In genomic region chr22:27514612-27515011, GRCh38 we compare ENCODE assay signal across 15 cellular contexts.
A peak's percentile ranks its signal among the peaks of the same experiment; 100 is the strongest.
DNase-seq lines count a peak whose midpoint lies in the region; ATAC-seq and TF ChIP-seq lines count a peak whose summit lies in the region.
"Had no signal": no experiment of that assay in that cellular context is flagged by ENCODE, and none has a peak within 500 bp of the region (broad histone marks: within the 10 kb centered on the region; RNA-seq: fewer than 3 reads in every experiment).

No MANE protein-coding gene starts in this region.

- no peak overlapping the region for H4K8ac ChIP-seq in H9 (replicated peaks; ENCODE audit: insufficient read length, low read depth, low read length)

- no peaks in the 10 kb centered on the region for H3K36me3 ChIP-seq in HEK293 (ENCODE audit: control insufficient read depth in 2 of 2, insufficient read depth in 1 of 2, low read length in 2 of 2)
- no peaks in the 10 kb centered on the region for H3K36me3 ChIP-seq in esophagus muscularis mucosa
- H3K36me3 ChIP-seq in stomach smooth muscle (ENCODE audit: control insufficient read depth in 2 of 2, insufficient read depth in 2 of 2, low read length in 2 of 2): no peaks in the 10 kb centered on the region
- H3K36me3 ChIP-seq in H7 (replicated peaks; ENCODE audit: control insufficient read depth, insufficient read depth, low read length): no peaks in the 10 kb centered on the region
- H3K36me3 ChIP-seq: BLaER1 treated with 17β-estradiol and CSF1 and Interleukin-3, amounts not matched to agents 10 nM and 100 nM had no signal

- intact Hi-C loops in esophagus muscularis mucosa (cut with DNase I) (no loop called here), right cardiac atrium (cut with DNase I) (no loop called here)

- H3K27me3 ChIP-seq in esophagus muscularis mucosa (no peaks in the 10 kb centered on the region), right cardiac atrium (ENCODE audit: control insufficient read depth, insufficient read depth) (no peaks in the 10 kb centered on the region), stomach smooth muscle (ENCODE audit: control insufficient read depth in 1 of 2, insufficient read depth in 2 of 2, low read length in 2 of 2) (no peaks in the 10 kb centered on the region), H9 (ENCODE audit: insufficient read depth, low read length) (0 out of 2 replicates have a peak, but pooled peaks cover 1% of the 10 kb centered on the region), H7 (ENCODE audit: control insufficient read depth, insufficient read depth, low read length) (no peaks in the 10 kb centered on the region)
- H3K27me3 ChIP-seq: BLaER1 treated with 17β-estradiol and CSF1 and Interleukin-3, amounts not matched to agents 10 nM and 100 nM had no signal

- no peaks in the 10 kb centered on the region for H4K20me1 ChIP-seq in H9 (ENCODE audit: control insufficient read depth, insufficient read depth, insufficient read length)
- H4K20me1 ChIP-seq: BLaER1 treated with 17β-estradiol and CSF1 and Interleukin-3, amounts not matched to agents 10 nM and 100 nM had no signal

- H2BK5ac ChIP-seq in H9 (ENCODE audit: insufficient read length, low read length): no peak overlapping the region

- CTCF ChIA-PET in HEK293 (lab: Yijun Ruan, JAX): no interaction called here

- H2BK20ac ChIP-seq in H9 (ENCODE audit: low read depth, low read length, poor library complexity, severe bottlenecking): no peak overlapping the region

- H3K4me3 Mint-ChIP-seq in H9: no peak overlapping the region
- no peak overlapping the region for H3K4me3 Mint-ChIP-seq in activated T-helper 17 cell treated with anti-CD3 and anti-CD28 coated beads, Interleukin-2, amount 50 U/mL, for 72 hours

- H3K27ac ChIP-seq in HEK293 (ENCODE audit: extremely low read depth, low read depth, low read length) (no peak overlapping the region), esophagus muscularis mucosa (replicated peaks in 1 of 4) (peak overlapping the region; percentile 36 to 64 (median 48)), right cardiac atrium (ENCODE audit: low read length) (peak overlapping the region; percentile 69), stomach smooth muscle (ENCODE audit: low read length) (peak overlapping the region; percentile 11), H9 (ENCODE audit: insufficient read length, low read depth, low read length) (no peak overlapping the region)
- H3K27ac ChIP-seq: BLaER1 treated with 17β-estradiol and CSF1 and Interleukin-3, amounts not matched to agents 10 nM and 100 nM had no signal

- peaks cover 37% of the 10 kb centered on the region for H3K27me3 Mint-ChIP-seq in H9 (ENCODE audit: low read depth)
- peaks cover 6% of the 10 kb centered on the region for H3K27me3 Mint-ChIP-seq in activated T-helper 17 cell treated with anti-CD3 and anti-CD28 coated beads, Interleukin-2, amount 50 U/mL, for 72 hours

- peak; percentile 18 to 19 for ATAC-seq in right cardiac atrium
- no peak for ATAC-seq in activated T-helper 17 cell treated with anti-CD3 and anti-CD28 coated beads, Interleukin-2, amount 50 U/mL, for 72 hours (replicated peaks)

- H3K4ac ChIP-seq in H9 (ENCODE audit: low read depth, low read length): no peak overlapping the region

- no peak overlapping the region for H3K4me2 ChIP-seq in H9 (ENCODE audit: insufficient read depth, insufficient read length, low read length)
- H3K4me2 ChIP-seq: BLaER1 treated with 17β-estradiol and CSF1 and Interleukin-3, amounts not matched to agents 10 nM and 100 nM had no signal

- no peak overlapping the region for H3T11ph ChIP-seq in H9 (ENCODE audit: low read length)

- H3K79me1 ChIP-seq in H9 (ENCODE audit: insufficient read depth, low read depth, low read length, poor library complexity, severe bottlenecking): no peaks in the 10 kb centered on the region

- no peak for TF ChIP-seq CTCF in HEK293 (tag by site-specific recombination; IDR thresholded peaks at IDR 0.05)
- TF ChIP-seq CTCF in esophagus muscularis mucosa (IDR thresholded peaks at IDR 0.05): no peak
- no peak for TF ChIP-seq CTCF in H9 (conservative IDR thresholded peaks at IDR 0.05)

- no peak overlapping the region for H2BK120ac ChIP-seq in H9 (ENCODE audit: low read depth, low read length, poor library complexity, severe bottlenecking)

- no peaks in the 10 kb centered on the region; a peak in 1 of 7 replicates for H3K36me3 Mint-ChIP-seq in H9 (ENCODE audit: insufficient read depth in 1 of 3, low read depth in 3 of 3)
- H3K36me3 Mint-ChIP-seq in activated T-helper 17 cell treated with anti-CD3 and anti-CD28 coated beads, Interleukin-2, amount 50 U/mL, for 72 hours (ENCODE audit: low read depth): no peaks in the 10 kb centered on the region

- H3K27ac Mint-ChIP-seq in H9: no peak overlapping the region
- no peak overlapping the region for H3K27ac Mint-ChIP-seq in activated T-helper 17 cell treated with anti-CD3 and anti-CD28 coated beads, Interleukin-2, amount 50 U/mL, for 72 hours

- 79% methylated on average over 6 of the region's 6 CpGs for WGBS in esophagus muscularis mucosa
- WGBS in right cardiac atrium: 59% methylated on average over 6 of the region's 6 CpGs
- WGBS in H9 (ENCODE audit: extremely low coverage, insufficient read length, low lambda C conversion rate): no CpG with 5 or more reads among the region's 6 CpGs

- no peak overlapping the region for H2BK15ac ChIP-seq in H9 (ENCODE audit: low read depth, low read length)

- POLR2A ChIA-PET in HEK293 (lab: Yijun Ruan, JAX): no interaction called here

- H3K23me2 ChIP-seq in H9 (ENCODE audit: insufficient read length, low read depth, low read length, poor library complexity, severe bottlenecking): no peaks in the 10 kb centered on the region

- no peak overlapping the region for H2BK12ac ChIP-seq in H9 (ENCODE audit: insufficient read length, low read depth, low read length)

- H4K5ac ChIP-seq in H9 (ENCODE audit: insufficient read length, low read depth, low read length): no peak overlapping the region

- H2AFZ ChIP-seq in H9 (ENCODE audit: low read length): no peak overlapping the region

- H3K14ac ChIP-seq in H9 (ENCODE audit: insufficient read depth, low read length): no peak overlapping the region

- H3K18ac ChIP-seq in H9 (ENCODE audit: insufficient read length, low read depth, low read length): no peak overlapping the region

- no peak overlapping the region for H2AK5ac ChIP-seq in H9 (ENCODE audit: insufficient read length, low read length)

- no peak for TF ChIP-seq POLR2A in esophagus muscularis mucosa (IDR thresholded peaks at IDR 0.05; ENCODE audit: low read depth)

- H3K4me1 ChIP-seq in HEK293 (ENCODE audit: control insufficient read depth, insufficient read depth, low read length) (no peaks in the 10 kb centered on the region; the same call in 1 of the 2 replicates), esophagus muscularis mucosa (peaks cover 10 to 19% (median 16%) of the 10 kb centered on the region in 4 donors), right cardiac atrium (ENCODE audit: control insufficient read depth, insufficient read depth, low read length) (peaks cover 4% of the 10 kb centered on the region), stomach smooth muscle (ENCODE audit: control insufficient read depth, insufficient read depth, low read length) (peaks cover 12% of the 10 kb centered on the region), H9 (ENCODE audit: insufficient read depth, low read length) (no peaks in the 10 kb centered on the region)

- no peak for TF ChIP-seq EP300 in esophagus muscularis mucosa (IDR thresholded peaks at IDR 0.05)

- no peaks in the 10 kb centered on the region for H3K9me3 ChIP-seq in HEK293 (ENCODE audit: control insufficient read depth, insufficient read depth, low read depth, low read length)
- no peaks in the 10 kb centered on the region for H3K9me3 ChIP-seq in esophagus muscularis mucosa
- H3K9me3 ChIP-seq in right cardiac atrium (ENCODE audit: control insufficient read depth, low read length): no peaks in the 10 kb centered on the region
- no peaks in the 10 kb centered on the region for H3K9me3 ChIP-seq in stomach smooth muscle (ENCODE audit: control insufficient read depth in 2 of 2, low read length in 2 of 2)
- no peaks in the 10 kb centered on the region for H3K9me3 ChIP-seq in H9 (ENCODE audit: control insufficient read depth, low read depth, low read length)
- H3K9me3 ChIP-seq: BLaER1 treated with 17β-estradiol and CSF1 and Interleukin-3, amounts not matched to agents 10 nM and 100 nM had no signal

- no peak overlapping the region for H3K23ac ChIP-seq in H9 (ENCODE audit: insufficient read length, low read depth, low read length)

- no peak for DNase-seq in esophagus muscularis mucosa (ENCODE audit: extremely low spot score)
- peak in 2 of 3 donors; percentile 37 to 61 for DNase-seq in right cardiac atrium
- no peak for DNase-seq in H9
- no peak for DNase-seq in H7
- no peak for DNase-seq in NCI-H2171 (lab: John Stamatoyannopoulos, UW)
- DNase-seq: DMS79 treated with DMSO at 0.1 percent for 48 hours, KG1, NCI-H1436 treated with DMSO at 0.1 percent for 48 hours, NCI-H2029 treated with DMSO at 0.1 percent for 48 hours, NCI-H748 treated with DMSO at 0.1 percent for 48 hours, OCI-M1 had no signal

- H3K9ac ChIP-seq in stomach smooth muscle (ENCODE audit: low read length in 2 of 2) (no peak overlapping the region), H9 (ENCODE audit: extremely low read depth, insufficient read length, low read length) (no peak overlapping the region)
- H3K9ac ChIP-seq: BLaER1 treated with 17β-estradiol and CSF1 and Interleukin-3, amounts not matched to agents 10 nM and 100 nM had no signal

- no peak overlapping the region for H3K4me3 ChIP-seq in HEK293 (ENCODE audit: low read depth, low read length)
- no peak overlapping the region for H3K4me3 ChIP-seq in esophagus muscularis mucosa
- no peak overlapping the region for H3K4me3 ChIP-seq in right cardiac atrium (ENCODE audit: low read length)
- H3K4me3 ChIP-seq in stomach smooth muscle (ENCODE audit: low read length in 2 of 2): no peak overlapping the region
- H3K4me3 ChIP-seq in H7 (ENCODE audit: insufficient read depth, low read depth, low read length): no peak overlapping the region
- H3K4me3 ChIP-seq: BLaER1 treated with 17β-estradiol and CSF1 and Interleukin-3, amounts not matched to agents 10 nM and 100 nM had no signal

- H3K56ac ChIP-seq in H9 (ENCODE audit: insufficient read length, low read depth, low read length): no peak overlapping the region

- H3K9me3 Mint-ChIP-seq in H9: no peaks in the 10 kb centered on the region
- H3K9me3 Mint-ChIP-seq in activated T-helper 17 cell treated with anti-CD3 and anti-CD28 coated beads, Interleukin-2, amount 50 U/mL, for 72 hours: no peaks in the 10 kb centered on the region

- H3K79me2 ChIP-seq in H9 (ENCODE audit: insufficient read depth, low read length): no peaks in the 10 kb centered on the region

- no peak overlapping the region for H4K91ac ChIP-seq in H9 (ENCODE audit: insufficient read length, low read depth, low read length)

- peaks cover 7 to 18% of the 10 kb centered on the region in 2 experiments for H3K4me1 Mint-ChIP-seq in H9
- H3K4me1 Mint-ChIP-seq in activated T-helper 17 cell treated with anti-CD3 and anti-CD28 coated beads, Interleukin-2, amount 50 U/mL, for 72 hours: no peaks in the 10 kb centered on the region

TF ChIP-seq in HEK293, 187 proteins besides CTCF, POLR2A, EP300 and RAD21 (continues in another document):
- TF ChIP-seq ZNF585B (tag by site-specific recombination; IDR thresholded peaks at IDR 0.05): no peak

Comparison
In these comparisons a context has a peak if more than half of its experiments do, and no peak if none do; other contexts are left out.
1. H3K27ac ChIP-seq: peak in esophagus muscularis mucosa (4 of 4), right cardiac atrium (single experiment) and stomach smooth muscle (single experiment); none in HEK293 (single experiment) and H9 (single experiment).
2. DNase-seq: peak in right cardiac atrium (2 of 3); none in esophagus muscularis mucosa (single experiment), H9 (single experiment), H7 (single experiment) and NCI-H2171 (single experiment).